13 cellular contexts compared by ENCODE assay signal in the genomic region with DNA sequence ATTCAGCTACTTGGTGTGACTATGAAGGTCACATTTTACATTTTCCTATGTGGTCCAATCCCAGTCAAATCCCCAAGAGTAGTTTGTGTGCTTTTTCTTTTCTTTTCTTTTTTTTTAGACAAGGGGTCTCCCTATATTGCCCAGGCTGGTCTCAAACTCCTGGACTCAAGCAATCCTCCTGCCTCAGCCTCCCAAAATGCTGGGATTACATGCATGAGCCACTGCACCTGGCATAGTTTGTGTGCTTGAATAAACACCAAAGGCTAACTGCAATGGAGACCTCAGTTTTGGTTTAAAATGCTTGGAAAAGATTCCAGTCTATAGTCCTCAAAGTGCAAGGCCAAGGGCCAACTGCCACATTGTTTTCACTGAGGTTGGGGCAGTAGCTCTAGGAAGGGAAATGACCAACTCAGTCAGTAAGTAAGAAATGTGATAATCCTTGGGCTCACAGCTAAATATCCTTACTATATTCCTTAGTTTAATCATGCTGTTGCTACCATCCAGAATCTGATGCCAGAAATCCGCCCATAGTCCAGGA. TPM values are rescaled to one million over a fixed set of nuclear protein-coding genes. Genes with fewer than 3 reads are reported as not detected.
DNase-seq lines count a peak whose midpoint lies in the region; ATAC-seq, FAIRE-seq and TF ChIP-seq lines count a peak whose summit lies in the region.
"Had no signal": no experiment of that assay in that cellular context is flagged by ENCODE, and none has a peak within 500 bp of the region (broad histone marks: within the 10 kb centered on the region; RNA-seq: fewer than 3 reads in every experiment).

No MANE protein-coding gene starts in this region.

- POLR2A ChIA-PET in MCF 10A (lab: Yijun Ruan, JAX) (interaction anchor here (1.6 to 2.1 kb wide), 2 partner anchors 8 to 13 kb away, joined by 6 read pairs; no protein-coding TSS in a partner anchor), HepG2 (lab: Yijun Ruan, JAX) (interaction anchor here (0.9 to 1.6 kb wide), 4 partner anchors 11 to 355 kb away, joined by 3 to 4 read pairs (median 3); partner anchors contain the start of gene EIF2B3)

- H3K4me3 Mint-ChIP-seq in MCF 10A (ENCODE audit: unreplicated experiment), result no peak overlapping the region

- no peak overlapping the region for H3K9ac ChIP-seq in HepG2 (ENCODE audit: insufficient read depth, low read depth, low read length)

- H2AFZ ChIP-seq in HepG2 (ENCODE audit: low read length), result no peak overlapping the region

- intact Hi-C loops in breast epithelium (cut with DNase I; ENCODE audit: low total_unique reads), result no loop called here
- intact Hi-C loops in MCF 10A (cut with micrococcal nuclease), result no loop called here
- intact Hi-C loops in ascending aorta (cut with DNase I), result loop anchor here (2.0 to 5.0 kb wide), 2 partner anchors 39 to 146 kb away; partner anchors contain the start of genes EIF2B3 and PLK3
- intact Hi-C loops in HepG2 (cut with micrococcal nuclease; ENCODE audit: unreplicated experiment), result no loop called here
- intact Hi-C loops in thyroid gland (cut with DNase I), result no loop called here

- TF ChIP-seq RAD21 in HepG2 (CRISPR knock-in tag; IDR thresholded peaks at IDR 0.05), result no peak

- 95% methylated on average over 1 of the region's 1 CpG for WGBS in HepG2 (ENCODE audit: low lambda C conversion rate)
- 91 to 95% methylated on average over 1 of the region's 1 CpG for WGBS in thyroid gland, 2 donors

- H3K9me3 ChIP-seq in breast epithelium, result no peaks in the 10 kb centered on the region
- H3K9me3 ChIP-seq in ascending aorta, result no peaks in the 10 kb centered on the region
- H3K9me3 ChIP-seq in HepG2 (ENCODE audit: low read length), result no peaks in the 10 kb centered on the region
- H3K9me3 ChIP-seq in thyroid gland, result no peaks in the 10 kb centered on the region

- H3K4me1 ChIP-seq in breast epithelium, result no peaks in the 10 kb centered on the region
- peaks cover 13 to 34% of the 10 kb centered on the region in 2 donors for H3K4me1 ChIP-seq in ascending aorta
- peaks cover 71% of the 10 kb centered on the region for H3K4me1 ChIP-seq in HepG2 (ENCODE audit: insufficient read depth, low read length)
- peaks cover 23 to 26% of the 10 kb centered on the region in 2 donors for H3K4me1 ChIP-seq in thyroid gland

- peak overlapping the region; percentile 63; the same call in 1 of the 2 replicates for H3K4me2 ChIP-seq in HepG2 (ENCODE audit: low read depth, low read length)

- no peak overlapping the region for H3K27ac Mint-ChIP-seq in MCF 10A (ENCODE audit: low read depth, unreplicated experiment)

- H3K27ac ChIP-seq in breast epithelium (peak overlapping the region; percentile 56 to 64), ascending aorta (peak overlapping the region; percentile 82 to 86), HepG2 (ENCODE audit: extremely low read length, insufficient read depth, low read length) (peak overlapping the region; percentile 85), thyroid gland (peak overlapping the region; percentile 34 to 83 (median 82))

- in situ Hi-C loops in HepG2 (cut with HindIII; ENCODE audit: extremely low pct_ligation_motif_present, low pct_unique_long_range_greater_than_20kb), result no loop called here

- H3K27me3 Mint-ChIP-seq in MCF 10A (ENCODE audit: insufficient read depth, unreplicated experiment), result no peaks in the 10 kb centered on the region

- H3K27me3 ChIP-seq in breast epithelium (no peaks in the 10 kb centered on the region), ascending aorta (no peaks in the 10 kb centered on the region), HepG2 (ENCODE audit: control insufficient read depth in 1 of 2, insufficient read depth in 2 of 2, low read length in 2 of 2) (no peaks in the 10 kb centered on the region), thyroid gland (no peaks in the 10 kb centered on the region)

- peak; percentile 29; the same call in 2 of the 3 replicates for ATAC-seq in HepG2
- ATAC-seq in GM21360 (IDR thresholded peaks at IDR 0.05; ENCODE audit: unreplicated experiment), result no peak

- no peaks in the 10 kb centered on the region for H3K79me2 ChIP-seq in HepG2 (ENCODE audit: insufficient read depth, low read length)

- no peak for FAIRE-seq in HepG2 (lab: Jason Lieb, UNC)

- no peaks in the 10 kb centered on the region for H3K9me3 Mint-ChIP-seq in MCF 10A (ENCODE audit: unreplicated experiment)

- TF ChIP-seq POLR2A in breast epithelium (IDR thresholded peaks at IDR 0.05) (no peak), HepG2 (IDR thresholded peaks at IDR 0.05; ENCODE audit: insufficient read depth in 1 of 2, low read depth in 2 of 2, low read length in 2 of 2) (no peak), thyroid gland (IDR thresholded peaks at IDR 0.05) (no peak)

- TF ChIP-seq CTCF in breast epithelium (IDR thresholded peaks at IDR 0.05), result no peak
- no peak for TF ChIP-seq CTCF in MCF 10A (IDR thresholded peaks at IDR 0.05; ENCODE audit: unreplicated experiment)
- TF ChIP-seq CTCF in ascending aorta (IDR thresholded peaks at IDR 0.05), result no peak
- TF ChIP-seq CTCF in HepG2 (CRISPR knock-in tag; IDR thresholded peaks at IDR 0.05), result no peak
- no peak for TF ChIP-seq CTCF in thyroid gland (IDR thresholded peaks at IDR 0.05)

- CTCF ChIA-PET in MCF 10A (lab: Yijun Ruan, JAX), result interaction anchor here (0.6 to 1.3 kb wide), 4 partner anchors 15 to 219 kb away, joined by 3 to 5 read pairs (median 4); no protein-coding TSS in a partner anchor
- CTCF ChIA-PET in HepG2 (lab: Yijun Ruan, JAX; ENCODE audit: low intra/inter-chr PET ratio, low total read pairs), result no interaction called here

- peaks cover 10% of the 10 kb centered on the region for H3K4me1 Mint-ChIP-seq in MCF 10A (ENCODE audit: insufficient read depth, unreplicated experiment)

- DNase-seq in breast epithelium (ENCODE audit: low spot score in 2 of 2), result no peak
- no peak for DNase-seq in MCF 10A (ENCODE audit: unreplicated experiment)
- DNase-seq in ascending aorta (ENCODE audit: low spot score in 2 of 2), result no peak
- peak; percentile 39 for DNase-seq in HepG2 (ENCODE audit: low spot score)
- no peak for DNase-seq in thyroid gland
- no peak for DNase-seq in GM19238 (ENCODE audit: insufficient read length, low spot score)
- DNase-seq in AG08395 (ENCODE audit: low spot score), result no peak
- DNase-seq: activated CD4-positive, alpha-beta T cell treated with anti-CD3 and anti-CD28 coated beads, Interleukin-2, amount 50 U/mL, for 4 hours; activated naive CD4-positive, alpha-beta T cell treated with Interleukin-2 at 50 U/mL for 16 hours; DMS53; KG1; T-helper 2 cell had no signal

- no peaks in the 10 kb centered on the region for H4K20me1 ChIP-seq in HepG2 (ENCODE audit: insufficient read depth, low read length)

- H3K36me3 Mint-ChIP-seq in MCF 10A (ENCODE audit: insufficient read depth, unreplicated experiment), result no peaks in the 10 kb centered on the region

- H3K4me3 ChIP-seq in breast epithelium, result no peak overlapping the region
- peak overlapping the region in 1 of 2 donors; percentile 24 for H3K4me3 ChIP-seq in ascending aorta
- no peak overlapping the region for H3K4me3 ChIP-seq in HepG2 (replicated peaks in 1 of 3; ENCODE audit: insufficient read depth in 1 of 3, low read depth in 2 of 3, low read length in 3 of 3)
- no peak overlapping the region for H3K4me3 ChIP-seq in thyroid gland (replicated peaks in 1 of 3)

- no peak for TF ChIP-seq EP300 in HepG2 (IDR thresholded peaks at IDR 0.05; ENCODE audit: low read depth in 2 of 2, low read length in 2 of 2)
- no peak for TF ChIP-seq EP300 in HepG2 (CRISPR knock-in tag; IDR thresholded peaks at IDR 0.05; ENCODE audit: borderline replicate concordance)

- no TSS peak for BruUV-seq in MCF 10A (replicated peaks; lab: Mats Ljungman, UMichigan)
- no TSS peak for BruUV-seq in HepG2 (replicated peaks; lab: Mats Ljungman, UMichigan)

- no peaks in the 10 kb centered on the region for H3K36me3 ChIP-seq in breast epithelium
- H3K36me3 ChIP-seq in ascending aorta, result no peaks in the 10 kb centered on the region
- H3K36me3 ChIP-seq in HepG2 (replicated peaks in 1 of 2; ENCODE audit: control insufficient read depth in 1 of 2, insufficient read depth in 2 of 2, low read length in 2 of 2), result no peaks in the 10 kb centered on the region
- H3K36me3 ChIP-seq in thyroid gland, result no peaks in the 10 kb centered on the region

TF ChIP-seq in HepG2, 621 proteins besides CTCF, POLR2A, EP300 and RAD21 (continues in another document):
- TF ChIP-seq POGZ (CRISPR knock-in tag; IDR thresholded peaks at IDR 0.05), result 0 out of 2 replicates have a peak, but pooled peaks have one; percentile 13

RNA-seq across cellular contexts. Expression of gene EIF2B3, which starts 38.6 kb away (rescaled TPM):
- total RNA-seq in breast epithelium (10 to 100 TPM; 26.9 to 28.8 (median 28.8) TPM), MCF 10A (2022) (49.4 and 55.5 TPM in 2 replicates), ascending aorta (3.6 TPM), HepG2 (2016; rRNA removed; fragmentation: Illumina TruSeq; extraction: Trizol) (41.0 and 62.6 TPM in 2 replicates), thyroid gland (10 to 100 TPM; 16.9 to 21.3 (median 19.2) TPM)
- 9.5 and 10.1 TPM in 2 replicates for total RNA-seq in HepG2 (2016; cell fraction: cytosol; rRNA removed; fragmentation: Illumina TruSeq; extraction: Trizol; ENCODE audit: low read depth)
- 39.3 and 67.7 TPM in 2 replicates for total RNA-seq in HepG2 (2016; cell fraction: insoluble cytoplasmic fraction; rRNA removed; fragmentation: Illumina TruSeq; extraction: Trizol)
- total RNA-seq in HepG2 (2016; cell fraction: membrane; rRNA removed; fragmentation: Illumina TruSeq; extraction: Trizol), result 13.5 and 13.7 TPM in 2 replicates
- 24.8 and 30.1 TPM in 2 replicates for total RNA-seq in HepG2 (2016; cell fraction: nucleus; rRNA removed; fragmentation: Illumina TruSeq; extraction: Trizol)
- polyA plus RNA-seq in HepG2 (2011; rRNA removed), result 17.1 and 20.1 TPM in 2 replicates
- polyA plus RNA-seq in HepG2 (2011; cell fraction: cytosol; rRNA removed), result 14.3 and 17.4 TPM in 2 replicates
- 4.6 and 6.5 TPM in 2 replicates for polyA plus RNA-seq in HepG2 (2011; cell fraction: nucleus; rRNA removed)
- polyA plus RNA-seq in HepG2 (2012), result 18.6 and 21.6 TPM in 2 replicates
- 5.6 and 5.8 TPM in 2 replicates for polyA plus RNA-seq in HepG2 (2016; cell fraction: cytosol; fragmentation: Illumina TruSeq; extraction: Trizol; ENCODE audit: low read depth)
- polyA plus RNA-seq in HepG2 (2016; cell fraction: insoluble cytoplasmic fraction; fragmentation: Illumina TruSeq; extraction: Trizol; ENCODE audit: low read depth), result 51.1 and 52.1 TPM in 2 replicates
- polyA plus RNA-seq in HepG2 (2016; cell fraction: membrane; fragmentation: Illumina TruSeq; extraction: Trizol; ENCODE audit: low read depth), result 6.7 and 6.9 TPM in 2 replicates
- polyA plus RNA-seq in HepG2 (2016; cell fraction: nucleus; fragmentation: Illumina TruSeq; extraction: Trizol; ENCODE audit: insufficient read depth, low read depth), result 14.3 and 17.5 TPM in 2 replicates
- 12.9 and 18.9 TPM in 2 replicates for polyA minus RNA-seq in HepG2 (2011; rRNA and poly(A)+ RNA removed; ENCODE audit: low replicate concordance)
- polyA minus RNA-seq in HepG2 (2011; cell fraction: cytosol; rRNA and poly(A)+ RNA removed), result 8.2 and 12.9 TPM in 2 replicates
- 24.9 and 35.5 TPM in 2 replicates for polyA minus RNA-seq in HepG2 (2011; cell fraction: nucleus; rRNA and poly(A)+ RNA removed)
